Comparison of ENCODE assay signal across 8 cellular contexts in genomic region chr9:104747245-104747564, GRCh38. TPM values are rescaled to one million over a fixed set of nuclear protein-coding genes. Genes with fewer than 3 reads are reported as not detected.
A peak's percentile ranks its signal among the peaks of the same experiment; 100 is the strongest.
DNase-seq lines count a peak whose midpoint lies in the region; ATAC-seq lines count a peak whose summit lies in the region.

No MANE protein-coding gene starts in this region.

- no peaks in the 10 kb centered on the region for H3K9me3 Mint-ChIP-seq in T-helper 2 cell treated with Interferon-gamma antibody and Interleukin-4, amounts not matched to agents 5 μg/mL and 100 μg/mL, for 36 hours
- no peaks in the 10 kb centered on the region for H3K9me3 Mint-ChIP-seq in activated naive CD8-positive, alpha-beta T cell (ENCODE audit: low read depth)
- H3K9me3 Mint-ChIP-seq in immature natural killer cell = no peaks in the 10 kb centered on the region

- no peaks in the 10 kb centered on the region for H3K27me3 Mint-ChIP-seq in T-helper 2 cell treated with Interferon-gamma antibody and Interleukin-4, amounts not matched to agents 5 μg/mL and 100 μg/mL, for 36 hours (ENCODE audit: low read depth)
- H3K27me3 Mint-ChIP-seq in activated naive CD8-positive, alpha-beta T cell = no peaks in the 10 kb centered on the region
- peaks cover 0 to 7% (median 7%) of the 10 kb centered on the region in 3 donors for H3K27me3 Mint-ChIP-seq in immature natural killer cell (ENCODE audit: low read depth in 3 of 3)

- peaks cover 13% of the 10 kb centered on the region for H3K36me3 Mint-ChIP-seq in T-helper 2 cell treated with Interferon-gamma antibody and Interleukin-4, amounts not matched to agents 5 μg/mL and 100 μg/mL, for 36 hours (ENCODE audit: low read depth)
- peaks cover 4% of the 10 kb centered on the region for H3K36me3 Mint-ChIP-seq in activated naive CD8-positive, alpha-beta T cell
- peaks cover 0 to 15% (median 4%) of the 10 kb centered on the region in 3 donors for H3K36me3 Mint-ChIP-seq in immature natural killer cell

- H3K27ac Mint-ChIP-seq in T-helper 2 cell treated with Interferon-gamma antibody and Interleukin-4, amounts not matched to agents 5 μg/mL and 100 μg/mL, for 36 hours = peak overlapping the region; percentile 95
- peak overlapping the region; percentile 98 for H3K27ac Mint-ChIP-seq in activated naive CD8-positive, alpha-beta T cell
- peak overlapping the region; percentile 87 to 98 (median 94) for H3K27ac Mint-ChIP-seq in immature natural killer cell

- peak overlapping the region; percentile 46 for H3K27ac ChIP-seq in temporal lobe (ENCODE audit: low read depth, low read length)

- no peak for DNase-seq in T-helper 2 cell treated with Interferon-gamma antibody and Interleukin-4, amounts not matched to agents 5 μg/mL and 100 μg/mL, for 36 hours (ENCODE audit: low spot score)
- DNase-seq in T-helper 2 cell (no peak), immature natural killer cell (no peak)

- ATAC-seq in HG03520 (IDR thresholded peaks at IDR 0.05; ENCODE audit: unreplicated experiment) (no peak), GM18498 (IDR thresholded peaks at IDR 0.05; ENCODE audit: unreplicated experiment) (no peak), HG03108 (IDR thresholded peaks at IDR 0.05; ENCODE audit: unreplicated experiment) (no peak)

- peak overlapping the region; percentile 94 for H3K4me3 Mint-ChIP-seq in T-helper 2 cell treated with Interferon-gamma antibody and Interleukin-4, amounts not matched to agents 5 μg/mL and 100 μg/mL, for 36 hours
- peak overlapping the region; percentile 99 for H3K4me3 Mint-ChIP-seq in activated naive CD8-positive, alpha-beta T cell
- peak overlapping the region; percentile 86 to 95 (median 91) for H3K4me3 Mint-ChIP-seq in immature natural killer cell

- H3K4me1 Mint-ChIP-seq in T-helper 2 cell treated with Interferon-gamma antibody and Interleukin-4, amounts not matched to agents 5 μg/mL and 100 μg/mL, for 36 hours (ENCODE audit: low read depth) = peaks cover 32% of the 10 kb centered on the region
- H3K4me1 Mint-ChIP-seq in activated naive CD8-positive, alpha-beta T cell (ENCODE audit: low read depth) = peaks cover 19% of the 10 kb centered on the region
- peaks cover 17 to 29% of the 10 kb centered on the region in 2 donors for H3K4me1 Mint-ChIP-seq in immature natural killer cell

RNA-seq across cellular contexts. Expression of gene NIPSNAP3A, which starts 0.3 kb away (rescaled TPM):
- polyA plus RNA-seq in immature natural killer cell = 10 to 100 TPM; 28.2 to 58.0 (median 29.2) TPM
- 49.7 TPM for total RNA-seq in temporal lobe

RNA-seq across cellular contexts. Expression of gene NIPSNAP3B, which starts 16.7 kb away (rescaled TPM):
- under 1 TPM in 2 of 3 donors, not detected in 1; 0.45 to 0.98 TPM for polyA plus RNA-seq in immature natural killer cell
- total RNA-seq in temporal lobe = 11.6 TPM

RNA-seq across cellular contexts. Expression of gene OR13D1, which starts 52.9 kb away (rescaled TPM):
- polyA plus RNA-seq in immature natural killer cell = not detected
- not detected for total RNA-seq in temporal lobe
